In the genomic region with DNA sequence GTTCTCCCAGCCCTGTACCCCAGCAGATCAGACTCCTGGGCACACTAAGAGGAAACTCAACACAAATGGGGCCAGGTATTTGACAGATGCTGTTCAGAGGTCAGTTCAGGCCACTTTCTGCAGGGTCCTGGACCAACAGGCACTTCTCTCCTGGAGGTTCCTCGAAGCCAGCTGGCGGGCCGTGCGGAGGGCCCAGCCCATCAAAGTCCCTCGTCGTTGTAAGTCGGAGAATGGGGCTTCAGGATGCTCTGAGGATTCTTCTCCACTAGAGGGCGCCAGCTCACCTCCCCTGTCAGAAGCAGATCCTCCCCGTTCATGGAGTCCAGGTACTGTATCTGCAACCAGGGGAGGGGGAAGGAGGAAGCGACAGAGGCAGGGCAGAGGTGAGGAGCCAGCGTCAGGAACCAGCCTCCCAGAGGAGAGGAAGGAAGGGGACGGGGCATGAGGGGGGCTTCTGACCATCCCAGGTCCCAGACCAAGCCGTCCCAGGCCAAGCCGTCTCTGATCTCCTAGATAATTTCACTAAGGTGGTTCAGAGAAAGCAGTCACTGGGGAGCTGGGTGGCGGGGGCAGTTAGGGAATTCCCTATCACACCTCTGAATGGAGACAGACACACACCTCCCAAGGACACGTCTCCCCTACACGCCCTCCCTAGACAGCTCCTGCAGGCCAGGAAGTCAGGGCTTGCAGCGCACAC, we compare ENCODE assay signal across 1 cellular context.
TF ChIP-seq lines count a peak whose summit lies in the region.

No MANE protein-coding gene starts in this region.

TF ChIP-seq in HepG2, 621 proteins besides CTCF, POLR2A, EP300 and RAD21 (continued from another document and continues in another):
- TF ChIP-seq, protein P1, sequence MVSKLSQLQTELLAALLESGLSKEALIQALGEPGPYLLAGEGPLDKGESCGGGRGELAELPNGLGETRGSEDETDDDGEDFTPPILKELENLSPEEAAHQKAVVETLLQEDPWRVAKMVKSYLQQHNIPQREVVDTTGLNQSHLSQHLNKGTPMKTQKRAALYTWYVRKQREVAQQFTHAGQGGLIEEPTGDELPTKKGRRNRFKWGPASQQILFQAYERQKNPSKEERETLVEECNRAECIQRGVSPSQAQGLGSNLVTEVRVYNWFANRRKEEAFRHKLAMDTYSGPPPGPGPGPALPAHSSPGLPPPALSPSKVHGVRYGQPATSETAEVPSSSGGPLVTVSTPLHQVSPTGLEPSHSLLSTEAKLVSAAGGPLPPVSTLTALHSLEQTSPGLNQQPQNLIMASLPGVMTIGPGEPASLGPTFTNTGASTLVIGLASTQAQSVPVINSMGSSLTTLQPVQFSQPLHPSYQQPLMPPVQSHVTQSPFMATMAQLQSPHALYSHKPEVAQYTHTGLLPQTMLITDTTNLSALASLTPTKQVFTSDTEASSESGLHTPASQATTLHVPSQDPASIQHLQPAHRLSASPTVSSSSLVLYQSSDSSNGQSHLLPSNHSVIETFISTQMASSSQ (IDR thresholded peaks at IDR 0.05; ENCODE audit: low read depth) = 0 out of 2 replicates have a peak, but pooled peaks have one; percentile 5
- TF ChIP-seq, protein P1 (CRISPR knock-in tag; IDR thresholded peaks at IDR 0.05; ENCODE audit: borderline replicate concordance) = no peak
- TF ChIP-seq ZNF790 (CRISPR knock-in tag; IDR thresholded peaks at IDR 0.05; ENCODE audit: borderline replicate concordance) (no peak), SIX1 (CRISPR knock-in tag; IDR thresholded peaks at IDR 0.05; ENCODE audit: borderline replicate concordance) (no peak), PHF20 (CRISPR knock-in tag; IDR thresholded peaks at IDR 0.05) (no peak; the same call in 1 of the 2 replicates), ZSCAN20 (CRISPR knock-in tag; IDR thresholded peaks at IDR 0.05; ENCODE audit: borderline replicate concordance) (no peak), ZNF713 (CRISPR knock-in tag; IDR thresholded peaks at IDR 0.05) (no peak), SMAD3 (CRISPR knock-in tag; IDR thresholded peaks at IDR 0.05) (no peak; the same call in 1 of the 2 replicates), XBP1 (CRISPR knock-in tag; IDR thresholded peaks at IDR 0.05) (no peak), RCOR2 (CRISPR knock-in tag; IDR thresholded peaks at IDR 0.05) (peak; percentile 70), ZNF225 (CRISPR knock-in tag; IDR thresholded peaks at IDR 0.05) (0 out of 2 replicates have a peak, but pooled peaks have one; percentile 36)
- TF ChIP-seq, protein P2, sequence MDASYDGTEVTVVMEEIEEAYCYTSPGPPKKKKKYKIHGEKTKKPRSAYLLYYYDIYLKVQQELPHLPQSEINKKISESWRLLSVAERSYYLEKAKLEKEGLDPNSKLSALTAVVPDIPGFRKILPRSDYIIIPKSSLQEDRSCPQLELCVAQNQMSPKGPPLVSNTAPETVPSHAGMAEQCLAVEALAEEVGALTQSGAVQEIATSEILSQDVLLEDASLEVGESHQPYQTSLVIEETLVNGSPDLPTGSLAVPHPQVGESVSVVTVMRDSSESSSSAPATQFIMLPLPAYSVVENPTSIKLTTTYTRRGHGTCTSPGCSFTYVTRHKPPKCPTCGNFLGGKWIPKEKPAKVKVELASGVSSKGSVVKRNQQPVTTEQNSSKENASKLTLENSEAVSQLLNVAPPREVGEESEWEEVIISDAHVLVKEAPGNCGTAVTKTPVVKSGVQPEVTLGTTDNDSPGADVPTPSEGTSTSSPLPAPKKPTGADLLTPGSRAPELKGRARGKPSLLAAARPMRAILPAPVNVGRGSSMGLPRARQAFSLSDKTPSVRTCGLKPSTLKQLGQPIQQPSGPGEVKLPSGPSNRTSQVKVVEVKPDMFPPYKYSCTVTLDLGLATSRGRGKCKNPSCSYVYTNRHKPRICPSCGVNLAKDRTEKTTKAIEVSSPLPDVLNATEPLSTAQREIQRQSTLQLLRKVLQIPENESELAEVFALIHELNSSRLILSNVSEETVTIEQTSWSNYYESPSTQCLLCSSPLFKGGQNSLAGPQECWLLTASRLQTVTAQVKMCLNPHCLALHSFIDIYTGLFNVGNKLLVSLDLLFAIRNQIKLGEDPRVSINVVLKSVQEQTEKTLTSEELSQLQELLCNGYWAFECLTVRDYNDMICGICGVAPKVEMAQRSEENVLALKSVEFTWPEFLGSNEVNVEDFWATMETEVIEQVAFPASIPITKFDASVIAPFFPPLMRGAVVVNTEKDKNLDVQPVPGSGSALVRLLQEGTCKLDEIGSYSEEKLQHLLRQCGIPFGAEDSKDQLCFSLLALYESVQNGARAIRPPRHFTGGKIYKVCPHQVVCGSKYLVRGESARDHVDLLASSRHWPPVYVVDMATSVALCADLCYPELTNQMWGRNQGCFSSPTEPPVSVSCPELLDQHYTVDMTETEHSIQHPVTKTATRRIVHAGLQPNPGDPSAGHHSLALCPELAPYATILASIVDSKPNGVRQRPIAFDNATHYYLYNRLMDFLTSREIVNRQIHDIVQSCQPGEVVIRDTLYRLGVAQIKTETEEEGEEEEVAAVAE (CRISPR knock-in tag; IDR thresholded peaks at IDR 0.05; ENCODE audit: borderline replicate concordance) = 0 out of 2 replicates have a peak, but pooled peaks have one; percentile 30
- TF ChIP-seq, protein P3, sequence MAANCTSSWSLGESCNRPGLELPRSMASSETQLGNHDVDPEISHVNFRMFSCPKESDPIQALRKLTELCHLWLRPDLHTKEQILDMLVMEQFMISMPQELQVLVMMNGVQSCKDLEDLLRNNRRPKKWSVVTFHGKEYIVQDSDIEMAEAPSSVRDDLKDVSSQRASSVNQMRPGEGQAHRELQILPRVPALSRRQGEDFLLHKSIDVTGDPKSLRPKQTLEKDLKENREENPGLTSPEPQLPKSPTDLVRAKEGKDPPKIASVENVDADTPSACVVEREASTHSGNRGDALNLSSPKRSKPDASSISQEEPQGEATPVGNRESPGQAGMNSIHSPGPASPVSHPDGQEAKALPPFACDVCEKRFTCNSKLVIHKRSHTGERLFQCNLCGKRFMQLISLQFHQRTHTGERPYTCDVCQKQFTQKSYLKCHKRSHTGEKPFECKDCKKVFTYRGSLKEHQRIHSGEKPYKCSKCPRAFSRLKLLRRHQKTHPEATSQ (CRISPR knock-in tag; IDR thresholded peaks at IDR 0.05; ENCODE audit: borderline replicate concordance) = no peak
- TF ChIP-seq, protein P4, sequence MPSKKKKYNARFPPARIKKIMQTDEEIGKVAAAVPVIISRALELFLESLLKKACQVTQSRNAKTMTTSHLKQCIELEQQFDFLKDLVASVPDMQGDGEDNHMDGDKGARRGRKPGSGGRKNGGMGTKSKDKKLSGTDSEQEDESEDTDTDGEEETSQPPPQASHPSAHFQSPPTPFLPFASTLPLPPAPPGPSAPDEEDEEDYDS (CRISPR knock-in tag; IDR thresholded peaks at IDR 0.05) = no peak; the same call in 1 of the 2 replicates
- TF ChIP-seq, protein P5, sequence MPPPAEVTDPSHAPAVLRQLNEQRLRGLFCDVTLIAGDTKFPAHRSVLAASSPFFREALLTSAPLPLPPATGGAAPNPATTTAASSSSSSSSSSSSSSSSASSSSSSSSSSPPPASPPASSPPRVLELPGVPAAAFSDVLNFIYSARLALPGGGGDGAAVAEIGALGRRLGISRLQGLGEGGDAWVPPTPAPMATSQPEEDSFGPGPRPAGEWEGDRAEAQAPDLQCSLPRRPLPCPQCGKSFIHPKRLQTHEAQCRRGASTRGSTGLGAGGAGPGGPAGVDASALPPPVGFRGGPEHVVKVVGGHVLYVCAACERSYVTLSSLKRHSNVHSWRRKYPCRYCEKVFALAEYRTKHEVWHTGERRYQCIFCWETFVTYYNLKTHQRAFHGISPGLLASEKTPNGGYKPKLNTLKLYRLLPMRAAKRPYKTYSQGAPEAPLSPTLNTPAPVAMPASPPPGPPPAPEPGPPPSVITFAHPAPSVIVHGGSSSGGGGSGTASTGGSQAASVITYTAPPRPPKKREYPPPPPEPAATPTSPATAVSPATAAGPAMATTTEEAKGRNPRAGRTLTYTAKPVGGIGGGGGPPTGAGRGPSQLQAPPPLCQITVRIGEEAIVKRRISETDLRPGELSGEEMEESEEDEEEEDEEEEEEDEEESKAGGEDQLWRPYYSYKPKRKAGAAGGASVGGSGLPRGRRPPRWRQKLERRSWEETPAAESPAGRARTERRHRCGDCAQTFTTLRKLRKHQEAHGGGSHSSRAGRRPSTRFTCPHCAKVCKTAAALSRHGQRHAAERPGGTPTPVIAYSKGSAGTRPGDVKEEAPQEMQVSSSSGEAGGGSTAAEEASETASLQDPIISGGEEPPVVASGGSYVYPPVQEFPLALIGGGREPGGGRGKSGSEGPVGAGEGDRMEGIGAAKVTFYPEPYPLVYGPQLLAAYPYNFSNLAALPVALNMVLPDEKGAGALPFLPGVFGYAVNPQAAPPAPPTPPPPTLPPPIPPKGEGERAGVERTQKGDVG (CRISPR knock-in tag; IDR thresholded peaks at IDR 0.05; ENCODE audit: borderline replicate concordance) = no peak
- TF ChIP-seq, protein P6, sequence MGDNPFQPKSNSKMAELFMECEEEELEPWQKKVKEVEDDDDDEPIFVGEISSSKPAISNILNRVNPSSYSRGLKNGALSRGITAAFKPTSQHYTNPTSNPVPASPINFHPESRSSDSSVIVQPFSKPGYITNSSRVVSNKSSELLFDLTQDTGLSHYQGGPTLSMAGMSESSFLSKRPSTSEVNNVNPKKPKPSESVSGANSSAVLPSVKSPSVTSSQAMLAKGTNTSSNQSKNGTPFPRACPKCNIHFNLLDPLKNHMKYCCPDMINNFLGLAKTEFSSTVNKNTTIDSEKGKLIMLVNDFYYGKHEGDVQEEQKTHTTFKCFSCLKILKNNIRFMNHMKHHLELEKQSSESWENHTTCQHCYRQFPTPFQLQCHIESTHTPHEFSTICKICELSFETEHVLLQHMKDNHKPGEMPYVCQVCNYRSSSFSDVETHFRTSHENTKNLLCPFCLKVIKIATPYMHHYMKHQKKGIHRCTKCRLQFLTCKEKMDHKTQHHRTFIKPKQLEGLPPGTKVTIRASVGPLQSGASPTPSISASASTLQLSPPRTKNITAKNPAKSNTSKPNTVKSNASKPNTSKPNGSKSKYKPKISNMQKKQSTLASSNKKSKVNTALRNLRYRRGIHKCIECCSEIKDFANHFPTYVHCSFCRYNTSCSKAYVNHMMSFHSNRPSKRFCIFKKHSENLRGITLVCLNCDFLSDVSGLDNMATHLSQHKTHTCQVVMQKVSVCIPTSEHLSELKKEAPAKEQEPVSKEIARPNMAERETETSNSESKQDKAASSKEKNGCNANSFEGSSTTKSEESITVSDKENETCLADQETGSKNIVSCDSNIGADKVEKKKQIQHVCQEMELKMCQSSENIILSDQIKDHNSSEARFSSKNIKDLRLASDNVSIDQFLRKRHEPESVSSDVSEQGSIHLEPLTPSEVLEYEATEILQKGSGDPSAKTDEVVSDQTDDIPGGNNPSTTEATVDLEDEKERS (CRISPR knock-in tag; IDR thresholded peaks at IDR 0.05) = 0 out of 2 replicates have a peak, but pooled peaks have one; percentile 54
- TF ChIP-seq, protein P7, sequence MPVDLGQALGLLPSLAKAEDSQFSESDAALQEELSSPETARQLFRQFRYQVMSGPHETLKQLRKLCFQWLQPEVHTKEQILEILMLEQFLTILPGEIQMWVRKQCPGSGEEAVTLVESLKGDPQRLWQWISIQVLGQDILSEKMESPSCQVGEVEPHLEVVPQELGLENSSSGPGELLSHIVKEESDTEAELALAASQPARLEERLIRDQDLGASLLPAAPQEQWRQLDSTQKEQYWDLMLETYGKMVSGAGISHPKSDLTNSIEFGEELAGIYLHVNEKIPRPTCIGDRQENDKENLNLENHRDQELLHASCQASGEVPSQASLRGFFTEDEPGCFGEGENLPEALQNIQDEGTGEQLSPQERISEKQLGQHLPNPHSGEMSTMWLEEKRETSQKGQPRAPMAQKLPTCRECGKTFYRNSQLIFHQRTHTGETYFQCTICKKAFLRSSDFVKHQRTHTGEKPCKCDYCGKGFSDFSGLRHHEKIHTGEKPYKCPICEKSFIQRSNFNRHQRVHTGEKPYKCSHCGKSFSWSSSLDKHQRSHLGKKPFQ (CRISPR knock-in tag; IDR thresholded peaks at IDR 0.05; ENCODE audit: insufficient replicate concordance) = no peak
- TF ChIP-seq, protein P8, sequence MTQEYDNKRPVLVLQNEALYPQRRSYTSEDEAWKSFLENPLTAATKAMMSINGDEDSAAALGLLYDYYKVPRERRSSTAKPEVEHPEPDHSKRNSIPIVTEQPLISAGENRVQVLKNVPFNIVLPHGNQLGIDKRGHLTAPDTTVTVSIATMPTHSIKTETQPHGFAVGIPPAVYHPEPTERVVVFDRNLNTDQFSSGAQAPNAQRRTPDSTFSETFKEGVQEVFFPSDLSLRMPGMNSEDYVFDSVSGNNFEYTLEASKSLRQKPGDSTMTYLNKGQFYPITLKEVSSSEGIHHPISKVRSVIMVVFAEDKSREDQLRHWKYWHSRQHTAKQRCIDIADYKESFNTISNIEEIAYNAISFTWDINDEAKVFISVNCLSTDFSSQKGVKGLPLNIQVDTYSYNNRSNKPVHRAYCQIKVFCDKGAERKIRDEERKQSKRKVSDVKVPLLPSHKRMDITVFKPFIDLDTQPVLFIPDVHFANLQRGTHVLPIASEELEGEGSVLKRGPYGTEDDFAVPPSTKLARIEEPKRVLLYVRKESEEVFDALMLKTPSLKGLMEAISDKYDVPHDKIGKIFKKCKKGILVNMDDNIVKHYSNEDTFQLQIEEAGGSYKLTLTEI (CRISPR knock-in tag; conservative IDR thresholded peaks at IDR 0.05) = no peak
- TF ChIP-seq, protein P9, sequence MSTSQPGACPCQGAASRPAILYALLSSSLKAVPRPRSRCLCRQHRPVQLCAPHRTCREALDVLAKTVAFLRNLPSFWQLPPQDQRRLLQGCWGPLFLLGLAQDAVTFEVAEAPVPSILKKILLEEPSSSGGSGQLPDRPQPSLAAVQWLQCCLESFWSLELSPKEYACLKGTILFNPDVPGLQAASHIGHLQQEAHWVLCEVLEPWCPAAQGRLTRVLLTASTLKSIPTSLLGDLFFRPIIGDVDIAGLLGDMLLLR (CRISPR knock-in tag; IDR thresholded peaks at IDR 0.05) = no peak
